In genomic region chrX:154696328-154697045, GRCh38 we compare ENCODE assay signal across 10 cellular contexts. TPM values are rescaled to one million over a fixed set of nuclear protein-coding genes. Genes with fewer than 3 reads are reported as not detected.
A peak's percentile ranks its signal among the peaks of the same experiment; 100 is the strongest.
DNase-seq lines count a peak whose midpoint lies in the region; ATAC-seq and TF ChIP-seq lines count a peak whose summit lies in the region.
"Had no signal": no experiment of that assay in that cellular context is flagged by ENCODE, and none has a peak within 500 bp of the region (broad histone marks: within the 10 kb centered on the region; RNA-seq: fewer than 3 reads in every experiment).

No MANE protein-coding gene starts in this region.

- H3K4me3 ChIP-seq in colonic mucosa = no peak overlapping the region

- H3K9me3 Mint-ChIP-seq in HFFc6 = no peaks in the 10 kb centered on the region
- no peaks in the 10 kb centered on the region for H3K9me3 Mint-ChIP-seq in activated CD8-positive, alpha-beta T cell treated with anti-CD3 and anti-CD28 coated beads for 36 hours

- no peaks in the 10 kb centered on the region for H3K27me3 ChIP-seq in colonic mucosa

- peaks cover 2% of the 10 kb centered on the region for H3K27me3 Mint-ChIP-seq in HFFc6 (ENCODE audit: insufficient read depth)
- H3K27me3 Mint-ChIP-seq in activated CD8-positive, alpha-beta T cell treated with anti-CD3 and anti-CD28 coated beads for 36 hours = no peaks in the 10 kb centered on the region

- H3K4me1 ChIP-seq in colonic mucosa = no peaks in the 10 kb centered on the region

- H3K9ac ChIP-seq in colonic mucosa (ENCODE audit: low read depth in 2 of 2, low read length in 2 of 2) = no peak overlapping the region

- DNase-seq in CD1c-positive myeloid dendritic cell (ENCODE audit: extremely low spot score) = peak; percentile 64
- peak; percentile 55 for DNase-seq in HFFc6
- DNase-seq in astrocyte of the hippocampus (ENCODE audit: low read depth, low spot score) = peak; percentile 54
- DNase-seq in myocyte (ENCODE audit: low read depth) = peak; percentile 44
- no peak for DNase-seq in colonic mucosa
- DNase-seq in NCI-H526 (lab: John Stamatoyannopoulos, UW) = no peak
- no peak for DNase-seq in activated CD8-positive, alpha-beta T cell treated with anti-CD3 and anti-CD28 coated beads for 36 hours
- DNase-seq: KBM-7, left colon, T-helper 9 cell had no signal

- no peak for ATAC-seq in activated CD8-positive, alpha-beta T cell treated with anti-CD3 and anti-CD28 coated beads for 36 hours
- ATAC-seq: left colon had no signal

- peaks cover 17% of the 10 kb centered on the region for H3K4me1 Mint-ChIP-seq in HFFc6 (ENCODE audit: low read depth)
- H3K4me1 Mint-ChIP-seq in activated CD8-positive, alpha-beta T cell treated with anti-CD3 and anti-CD28 coated beads for 36 hours (ENCODE audit: low read depth) = peaks cover 8% of the 10 kb centered on the region

- H3K9me3 ChIP-seq in colonic mucosa = no peaks in the 10 kb centered on the region

- TF ChIP-seq CTCF in HFFc6 (IDR thresholded peaks at IDR 0.05) (no peak), colonic mucosa (IDR thresholded peaks at IDR 0.05) (no peak)
- TF ChIP-seq CTCF in activated CD8-positive, alpha-beta T cell treated with anti-CD3 and anti-CD28 coated beads for 36 hours (IDR thresholded peaks at IDR 0.05) = no peak

- no peak overlapping the region for H3K27ac ChIP-seq in colonic mucosa

- CTCF ChIA-PET in activated CD8-positive, alpha-beta T cell treated with anti-CD3 and anti-CD28 coated beads for 36 hours (lab: Charles Lee) = interaction anchor here (1.0 kb wide), 1 partner anchor 52 kb away, joined by 3 read pairs; no protein-coding TSS in a partner anchor

- no peaks in the 10 kb centered on the region for H3K36me3 Mint-ChIP-seq in HFFc6 (ENCODE audit: low read depth)
- H3K36me3 Mint-ChIP-seq in activated CD8-positive, alpha-beta T cell treated with anti-CD3 and anti-CD28 coated beads for 36 hours (ENCODE audit: low read depth) = peaks cover 13% of the 10 kb centered on the region

- peak overlapping the region; percentile 49; the same call in 1 of the 2 replicates for H3K27ac Mint-ChIP-seq in HFFc6
- no peak overlapping the region for H3K27ac Mint-ChIP-seq in activated CD8-positive, alpha-beta T cell treated with anti-CD3 and anti-CD28 coated beads for 36 hours

- H3K36me3 ChIP-seq in colonic mucosa = no peaks in the 10 kb centered on the region

- intact Hi-C loops in colonic mucosa (cut with DNase I) = no loop called here
- intact Hi-C loops in activated CD8-positive, alpha-beta T cell treated with anti-CD3 and anti-CD28 coated beads for 36 hours (cut with micrococcal nuclease) = no loop called here

- no peak overlapping the region for H3K4me3 Mint-ChIP-seq in HFFc6
- H3K4me3 Mint-ChIP-seq in activated CD8-positive, alpha-beta T cell treated with anti-CD3 and anti-CD28 coated beads for 36 hours = no peak overlapping the region

- POLR2A ChIA-PET in activated CD8-positive, alpha-beta T cell treated with anti-CD3 and anti-CD28 coated beads for 36 hours (lab: Charles Lee) = no interaction called here

RNA-seq across cellular contexts. Expression of gene CTAG2, which starts 43.1 kb away (rescaled TPM):
- not detected for total RNA-seq in HFFc6 (2021; fragmentation: NEBNext Ultra II Directional; extraction: Animal tissue kit (Norgen Biotek cat#: 25700))
- total RNA-seq in myocyte = not detected in 2 replicates
- not detected for polyA plus RNA-seq in myocyte (2012)
- total RNA-seq in colonic mucosa = not detected
- not detected for total RNA-seq in activated CD8-positive, alpha-beta T cell treated with anti-CD3 and anti-CD28 coated beads for 36 hours
- total RNA-seq: left colon had no signal

RNA-seq across cellular contexts. Expression of gene GAB3, which starts 54.4 kb away (rescaled TPM):
- total RNA-seq in HFFc6 (2021; fragmentation: NEBNext Ultra II Directional; extraction: Animal tissue kit (Norgen Biotek cat#: 25700)) = under 1 TPM; 0.05 to 0.50 (median 0.16) TPM
- total RNA-seq in myocyte (7.3 TPM in 2 replicates), colonic mucosa (1 to 10 TPM; 1.2 to 1.4 TPM)
- polyA plus RNA-seq in myocyte (2012) = 0.73 TPM
- total RNA-seq in activated CD8-positive, alpha-beta T cell treated with anti-CD3 and anti-CD28 coated beads for 36 hours = 1 to 10 TPM; 3.9 to 5.0 TPM

Comparison
In these comparisons a context has a peak if more than half of its experiments do, and no peak if none do; other contexts are left out.
1. DNase-seq: peak in CD1c-positive myeloid dendritic cell (single experiment), HFFc6 (single experiment), astrocyte of the hippocampus (single experiment) and myocyte (single experiment); none in colonic mucosa (single experiment), NCI-H526 (0 of 2) and activated CD8-positive, alpha-beta T cell treated with anti-CD3 and anti-CD28 coated beads for 36 hours (single experiment).